15 cellular contexts compared by ENCODE assay signal in genomic region chr6:32472781-32473377, GRCh38. TPM values are rescaled to one million over a fixed set of nuclear protein-coding genes. Genes with fewer than 3 reads are reported as not detected.
DNase-seq lines count a peak whose midpoint lies in the region; ATAC-seq and TF ChIP-seq lines count a peak whose summit lies in the region.
"Had no signal": no experiment of that assay in that cellular context is flagged by ENCODE, and none has a peak within 500 bp of the region (broad histone marks: within the 10 kb centered on the region; RNA-seq: fewer than 3 reads in every experiment).

No MANE protein-coding gene starts in this region.

- H3K4me1 ChIP-seq in Loucy (ENCODE audit: insufficient read depth, low read length, poor library complexity, severe bottlenecking) = no peaks in the 10 kb centered on the region
- H3K4me1 ChIP-seq in endodermal cell (ENCODE audit: control insufficient read depth, insufficient read depth, low read length) = no peaks in the 10 kb centered on the region
- peaks cover 0 to 12% (median 0%) of the 10 kb centered on the region in 6 donors for H3K4me1 ChIP-seq in spleen
- H3K4me1 ChIP-seq: breast epithelium, left ventricle myocardium inferior had no signal

- H3K27me3 ChIP-seq in Loucy (ENCODE audit: insufficient read depth, low read length, poor library complexity, severe bottlenecking) = no peaks in the 10 kb centered on the region
- no peaks in the 10 kb centered on the region for H3K27me3 ChIP-seq in endodermal cell (ENCODE audit: control insufficient read depth, insufficient read depth, low read length, poor library complexity, severe bottlenecking)
- H3K27me3 ChIP-seq in spleen (replicated peaks in 1 of 7) = no peaks in the 10 kb centered on the region
- H3K27me3 ChIP-seq: breast epithelium had no signal

- peaks cover 37% of the 10 kb centered on the region for H3K27me3 Mint-ChIP-seq in activated CD8-positive, alpha-beta memory T cell treated with anti-CD3 and anti-CD28 coated beads, Interleukin-2, amount 10 ng/mL, durations not matched to agents 7 days and 5 days
- H3K27me3 Mint-ChIP-seq in endodermal cell (ENCODE audit: insufficient read depth) = peaks cover 13% of the 10 kb centered on the region

- TF ChIP-seq POLR2A in spleen (IDR thresholded peaks at IDR 0.05) = no peak

- no peaks in the 10 kb centered on the region for H3K9me2 ChIP-seq in Loucy (replicated peaks; ENCODE audit: low read depth, low read length)

- no peaks in the 10 kb centered on the region for H3K9me3 Mint-ChIP-seq in activated CD8-positive, alpha-beta memory T cell treated with anti-CD3 and anti-CD28 coated beads, Interleukin-2, amount 10 ng/mL, durations not matched to agents 7 days and 5 days (ENCODE audit: low read depth)
- peaks cover 16% of the 10 kb centered on the region for H3K9me3 Mint-ChIP-seq in endodermal cell
- H3K9me3 Mint-ChIP-seq: activated CD8-positive, alpha-beta T cell treated with anti-CD3 and anti-CD28 coated beads for 36 hours; type B pancreatic cell had no signal

- peaks cover 17% of the 10 kb centered on the region for H3K4me1 Mint-ChIP-seq in activated CD8-positive, alpha-beta memory T cell treated with anti-CD3 and anti-CD28 coated beads, Interleukin-2, amount 10 ng/mL, durations not matched to agents 7 days and 5 days
- peaks cover 4% of the 10 kb centered on the region for H3K4me1 Mint-ChIP-seq in endodermal cell

- H3K4me3 Mint-ChIP-seq in activated CD8-positive, alpha-beta memory T cell treated with anti-CD3 and anti-CD28 coated beads, Interleukin-2, amount 10 ng/mL, durations not matched to agents 7 days and 5 days = peak overlapping the region; percentile 46
- H3K4me3 Mint-ChIP-seq in endodermal cell = no peak overlapping the region
- H3K4me3 Mint-ChIP-seq: activated CD8-positive, alpha-beta T cell treated with anti-CD3 and anti-CD28 coated beads for 36 hours; type B pancreatic cell had no signal

- ATAC-seq in activated CD8-positive, alpha-beta memory T cell treated with anti-CD3 and anti-CD28 coated beads, Interleukin-2, amount 10 ng/mL, durations not matched to agents 7 days and 5 days = no peak

- intact Hi-C loops in spleen (cut with DNase I; ENCODE audit: low total_unique reads) = no loop called here

- H3K9ac ChIP-seq in Loucy (ENCODE audit: low read depth, low read length, poor library complexity, severe bottlenecking) (no peak overlapping the region), endodermal cell (ENCODE audit: extremely low read depth, low read length, poor library complexity, severe bottlenecking) (no peak overlapping the region)

- no peaks in the 10 kb centered on the region for H3F3A ChIP-seq in Loucy (ENCODE audit: low read depth)

- no peaks in the 10 kb centered on the region for H4K20me1 ChIP-seq in Loucy (ENCODE audit: insufficient read depth, low read length, poor library complexity, severe bottlenecking)

- no peaks in the 10 kb centered on the region for H3K9me3 ChIP-seq in Loucy (ENCODE audit: insufficient read depth, low read depth, low read length)
- H3K9me3 ChIP-seq in endodermal cell (ENCODE audit: control insufficient read depth, low read length) = peaks cover 12% of the 10 kb centered on the region
- H3K9me3 ChIP-seq in spleen = peaks cover 0 to 7% (median 0%) of the 10 kb centered on the region in 8 donors
- H3K9me3 ChIP-seq: breast epithelium, left ventricle myocardium inferior had no signal

- WGBS in endodermal cell (ENCODE audit: insufficient coverage in 1 of 2, insufficient read length in 1 of 2), 2 experiments = 77 to 100% methylated on average over 1 to 5 of the region's 5 CpGs
- WGBS in spleen, 5 donors = 42 to 62% (median 59%) methylated on average over 5 of the region's 5 CpGs

- peak overlapping the region; percentile 87 for H3K27ac Mint-ChIP-seq in activated CD8-positive, alpha-beta memory T cell treated with anti-CD3 and anti-CD28 coated beads, Interleukin-2, amount 10 ng/mL, durations not matched to agents 7 days and 5 days
- peak overlapping the region; percentile 41 for H3K27ac Mint-ChIP-seq in endodermal cell
- H3K27ac Mint-ChIP-seq: activated CD8-positive, alpha-beta T cell treated with anti-CD3 and anti-CD28 coated beads for 36 hours; type B pancreatic cell had no signal

- TF ChIP-seq CTCF in Loucy (conservative IDR thresholded peaks at IDR 0.05; ENCODE audit: low read length) = no peak
- no peak for TF ChIP-seq CTCF in endodermal cell (conservative IDR thresholded peaks at IDR 0.05)
- TF ChIP-seq CTCF in spleen (IDR thresholded peaks at IDR 0.05 in 8 of 11, conservative IDR thresholded peaks at IDR 0.05 in 3 of 11) = no peak

- peak overlapping the region; percentile 60; the same call in 1 of the 2 replicates for H2AFZ ChIP-seq in Loucy (ENCODE audit: low read length)

- no peaks in the 10 kb centered on the region for H3K79me2 ChIP-seq in Loucy (ENCODE audit: insufficient read depth, low read length)

- no peak overlapping the region for H3K27ac ChIP-seq in endodermal cell (ENCODE audit: low read depth, low read length)
- H3K27ac ChIP-seq in spleen = peak overlapping the region; percentile 36 to 91 (median 76)
- H3K27ac ChIP-seq: breast epithelium had no signal

- no peaks in the 10 kb centered on the region for H3K36me3 ChIP-seq in Loucy (ENCODE audit: insufficient read depth, low read length)
- no peaks in the 10 kb centered on the region for H3K36me3 ChIP-seq in endodermal cell (ENCODE audit: control insufficient read depth, insufficient read depth, low read length)
- no peaks in the 10 kb centered on the region for H3K36me3 ChIP-seq in spleen
- H3K36me3 ChIP-seq: breast epithelium, left ventricle myocardium inferior had no signal

- H3K4me2 ChIP-seq in Loucy (ENCODE audit: low read depth, low read length, poor library complexity, severe bottlenecking) = no peak overlapping the region

- no peak overlapping the region for H3K4me3 ChIP-seq in Loucy (ENCODE audit: low read length, poor library complexity, severe bottlenecking)
- no peak overlapping the region for H3K4me3 ChIP-seq in endodermal cell (ENCODE audit: low read length)
- H3K4me3 ChIP-seq in spleen = peak overlapping the region in 1 of 8 donors; percentile 44
- H3K4me3 ChIP-seq: breast epithelium, left ventricle myocardium inferior had no signal

- DNase-seq in activated CD8-positive, alpha-beta memory T cell treated with anti-CD3 and anti-CD28 coated beads, Interleukin-2, amount 10 ng/mL, durations not matched to agents 7 days and 5 days = no peak
- no peak for DNase-seq in activated CD8-positive, alpha-beta memory T cell treated with anti-CD3 and anti-CD28 coated beads, Interleukin-2, amount 50 U/mL, for 48 hours
- DNase-seq in endodermal cell = no peak
- DNase-seq in spleen = no peak
- no peak for DNase-seq in NCI-H345 (lab: John Stamatoyannopoulos, UW)
- DNase-seq in NCI-H526 (lab: John Stamatoyannopoulos, UW) = no peak
- DNase-seq in NCI-H187 (lab: John Stamatoyannopoulos, UW) = no peak
- DNase-seq: activated CD8-positive, alpha-beta T cell treated with anti-CD3 and anti-CD28 coated beads for 36 hours; activated gamma-delta T cell treated with Interleukin-2 at 50 U/mL for 16 hours; left ventricle myocardium inferior; NCI-H226 had no signal

- peaks cover 7% of the 10 kb centered on the region for H3K36me3 Mint-ChIP-seq in activated CD8-positive, alpha-beta memory T cell treated with anti-CD3 and anti-CD28 coated beads, Interleukin-2, amount 10 ng/mL, durations not matched to agents 7 days and 5 days
- H3K36me3 Mint-ChIP-seq in endodermal cell (ENCODE audit: low read depth) = no peaks in the 10 kb centered on the region
- H3K36me3 Mint-ChIP-seq: type B pancreatic cell had no signal

- CTCF ChIA-PET in activated CD8-positive, alpha-beta memory T cell treated with anti-CD3 and anti-CD28 coated beads, Interleukin-2, amount 10 ng/mL, durations not matched to agents 7 days and 5 days (lab: Charles Lee) = no interaction called here

RNA-seq across cellular contexts. Expression of gene HLA-DRA, which starts 33.2 kb away (rescaled TPM):
- total RNA-seq in activated CD8-positive, alpha-beta memory T cell treated with anti-CD3 and anti-CD28 coated beads, Interleukin-2, amount 10 ng/mL, durations not matched to agents 7 days and 5 days = 100 to 1,000 TPM; 311 to 313 TPM
- under 1 TPM in 1 of 2 donors, not detected in 1; 0.27 TPM for total RNA-seq in endodermal cell
- 0.18 TPM for polyA plus RNA-seq in endodermal cell (2013, experiment 1 of 2)
- polyA plus RNA-seq in endodermal cell (2013, experiment 2 of 2) = not detected
- 1,000 to 10,000 TPM; 1,127 to 2,096 (median 1,509) TPM for total RNA-seq in spleen
- 1,000 to 10,000 TPM; 1,837 to 2,800 (median 2,098) TPM for polyA plus RNA-seq in spleen

RNA-seq across cellular contexts. Expression of gene HLA-DRB5, which starts 57.2 kb away (rescaled TPM):
- total RNA-seq in activated CD8-positive, alpha-beta memory T cell treated with anti-CD3 and anti-CD28 coated beads, Interleukin-2, amount 10 ng/mL, durations not matched to agents 7 days and 5 days = 1 to 10 TPM; 2.9 to 5.3 TPM
- under 1 TPM; 0.71 to 0.92 TPM for total RNA-seq in endodermal cell
- polyA plus RNA-seq in endodermal cell (2013, experiment 1 of 2) = 0.36 TPM
- polyA plus RNA-seq in endodermal cell (2013, experiment 2 of 2) = 0.41 TPM
- 100 to 1,000 TPM in 4 of 7 donors, 10 to 100 TPM in 1, 1 to 10 TPM in 2; 1.9 to 633 (median 121) TPM for total RNA-seq in spleen
- polyA plus RNA-seq in spleen = 10 to 100 TPM in 1 of 3 donors, 1 to 10 TPM in 2; 3.0 to 18.6 (median 3.5) TPM
- total RNA-seq: RPMI7951 had no signal

Comparison
In these comparisons a context has a peak if more than half of its experiments do, and no peak if none do; other contexts are left out.
1. RNA of gene HLA-DRA, which starts 33.2 kb away (total RNA-seq): 1,127 to 2,096 TPM in spleen and 311 to 313 TPM in activated CD8-positive, alpha-beta memory T cell treated with anti-CD3 and anti-CD28 coated beads, Interleukin-2, amount 10 ng/mL, durations not matched to agents 7 days and 5 days; 0.27 TPM in endodermal cell; every median in the first group is over 100 times any median in the second.